ENCODE assay signal across 28 cellular contexts in the genomic region with DNA sequence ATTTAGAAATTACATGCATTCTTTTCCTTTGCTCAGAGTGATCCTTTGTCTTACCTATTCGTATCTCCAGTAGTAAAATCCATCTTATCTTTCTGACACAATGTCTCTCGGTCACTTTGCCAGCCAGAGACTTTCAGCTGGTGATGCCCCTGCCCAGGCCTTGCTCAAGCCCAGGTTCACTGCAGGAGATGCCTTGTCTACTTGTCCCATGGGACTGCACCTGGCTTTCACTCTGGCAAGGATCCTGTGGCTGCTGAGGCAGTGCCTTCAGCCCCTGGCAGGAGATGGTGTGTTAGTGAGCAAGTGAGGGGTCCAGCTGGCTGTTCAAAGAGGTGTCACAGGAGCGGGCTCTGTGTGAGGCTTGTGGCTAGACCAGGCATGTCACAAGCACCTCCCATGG.
"Had no signal": no experiment of that assay in that cellular context is flagged by ENCODE, and none has a peak within 500 bp of the region (broad histone marks: within the 10 kb centered on the region; RNA-seq: fewer than 3 reads in every experiment).

No MANE protein-coding gene starts in this region.

- DNase-seq: hypothalamus; immature natural killer cell; left ventricle myocardium inferior; midbrain; mucosa of descending colon; naive thymus-derived CD4-positive, alpha-beta T cell; nucleus accumbens; retina; right cardiac atrium; stimulated activated CD4-positive, alpha-beta T cell treated with anti-CD3 and anti-CD28 coated beads, Interleukin-12 subunit alpha, Interleukin-12 subunit beta, amount 100 ng/mL, for 4 hours; stimulated activated CD4-positive, alpha-beta T cell treated with anti-CD3 and anti-CD28 coated beads, Interleukin-15, amount 100 ng/mL, for 24 hours; stimulated activated CD4-positive, alpha-beta T cell treated with anti-CD3 and anti-CD28 coated beads, Interleukin-2, amount 100 ng/mL, for 24 hours; stimulated activated CD4-positive, alpha-beta T cell treated with anti-CD3 and anti-CD28 coated beads, Interleukin-4, amount 100 ng/mL, for 1 hour; stimulated activated naive B cell treated with anti-CD40 and anti-IgM and Interleukin-4, amounts not matched to agents 10 μg/mL and 1 μg/mL and 100 μg/mL, for 72 hours; stimulated activated naive CD8-positive, alpha-beta T cell treated with anti-CD3 and anti-CD28 coated beads, Interleukin-15, Interleukin-2, amounts not matched to agents 100 U/mL and 50 U/mL, for 24 hours; stomach; testis; thyroid gland; transverse colon had no signal

- H3K27me3 ChIP-seq: pancreas, stomach, testis, thyroid gland, transverse colon, upper lobe of left lung, vagina had no signal

- ATAC-seq: mucosa of descending colon; naive thymus-derived CD4-positive, alpha-beta T cell; natural killer cell treated with Interleukin-12 subunit alpha and Interleukin-12 subunit beta and Interleukin-15 and Interleukin-18, amount 100 ng/mL, for 72 hours; pancreas; right cardiac atrium; sciatic nerve; stimulated activated naive B cell treated with anti-CD40 and anti-IgM and Interleukin-4, amounts not matched to agents 10 μg/mL and 1 μg/mL and 100 μg/mL, for 72 hours; stimulated activated naive CD8-positive, alpha-beta T cell treated with anti-CD3 and anti-CD28 coated beads, Interleukin-15, Interleukin-2, amounts not matched to agents 100 U/mL and 50 U/mL, for 24 hours had no signal

- H3K4me1 ChIP-seq: left ventricle myocardium inferior, pancreas, prostate gland, stomach, testis, thyroid gland, upper lobe of left lung, vagina had no signal

- H3K9me3 ChIP-seq: mucosa of descending colon, pancreas, prostate gland, testis, thyroid gland, transverse colon, upper lobe of left lung, vagina had no signal

- H3K36me3 ChIP-seq: left ventricle myocardium inferior, pancreas, prostate gland, stomach, thyroid gland, transverse colon, upper lobe of left lung, vagina had no signal

- H3K4me3 ChIP-seq: left ventricle myocardium inferior, lung, mucosa of descending colon, pancreas, prostate gland, skin epidermis, stomach, testis, thyroid gland, transverse colon, upper lobe of left lung, vagina had no signal

- H3K27ac ChIP-seq: left ventricle myocardium inferior, pancreas, prostate gland, skin epidermis, stomach, testis, thyroid gland, transverse colon, upper lobe of left lung, vagina had no signal

- FAIRE-seq: islet of Langerhans, pancreas had no signal
